In the genomic region with DNA sequence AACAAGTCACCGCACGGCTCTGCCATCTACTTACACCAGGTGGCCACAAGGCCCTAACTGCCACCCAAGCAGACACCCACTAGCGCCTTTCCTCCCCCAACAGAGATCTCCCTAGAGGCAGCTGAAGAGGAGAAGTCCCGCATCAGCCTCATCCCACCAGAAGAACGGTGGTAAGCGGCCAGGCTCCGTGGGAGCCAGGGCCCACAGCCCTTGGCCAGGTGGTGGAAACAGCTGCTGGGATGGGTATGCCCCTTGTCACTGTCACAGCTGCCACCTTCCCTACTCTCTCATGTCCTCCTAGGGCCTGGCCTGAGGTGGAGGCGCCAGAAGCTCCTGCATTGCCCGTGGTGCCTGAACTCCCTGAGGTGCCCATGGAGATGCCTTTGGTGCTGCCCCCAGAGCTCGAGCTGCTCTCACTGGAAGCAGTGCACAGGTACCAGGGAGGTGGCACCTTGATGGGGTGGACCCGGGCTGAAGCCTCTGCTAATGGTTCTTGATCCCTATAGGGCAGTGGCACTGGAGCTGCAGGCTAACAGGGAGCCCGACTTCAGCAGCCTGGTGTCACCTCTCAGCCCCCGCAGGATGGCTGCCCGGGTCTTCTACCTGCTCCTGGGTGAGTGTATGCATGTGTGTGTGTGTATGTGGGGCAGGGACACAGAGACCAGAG, we compare ENCODE assay signal across 10 cellular contexts. TPM values are rescaled to one million over a fixed set of nuclear protein-coding genes. Genes with fewer than 3 reads are reported as not detected.
DNase-seq lines count a peak whose midpoint lies in the region; ATAC-seq, FAIRE-seq and TF ChIP-seq lines count a peak whose summit lies in the region.
"Had no signal": no experiment of that assay in that cellular context is flagged by ENCODE, and none has a peak within 500 bp of the region (broad histone marks: within the 10 kb centered on the region; RNA-seq: fewer than 3 reads in every experiment).

No MANE protein-coding gene starts in this region.

- H3K27ac ChIP-seq in WERI-Rb-1 (peak overlapping the region; percentile 51), gastroesophageal sphincter (peak overlapping the region; percentile 26 to 74 (median 72)), gastrocnemius medialis (peak overlapping the region; percentile 69 to 74 (median 70)), A673 (ENCODE audit: low read depth, low read length, poor library complexity, severe bottlenecking) (no peak overlapping the region), testis (no peak overlapping the region)

- no peaks in the 10 kb centered on the region for H3K27me3 ChIP-seq in WERI-Rb-1 (ENCODE audit: insufficient read depth, low read depth, severe bottlenecking)
- no peaks in the 10 kb centered on the region for H3K27me3 ChIP-seq in gastroesophageal sphincter
- H3K27me3 ChIP-seq in gastrocnemius medialis: no peaks in the 10 kb centered on the region
- no peaks in the 10 kb centered on the region for H3K27me3 ChIP-seq in A673 (replicated peaks; ENCODE audit: insufficient read depth, low read depth, low read length, poor library complexity)
- no peaks in the 10 kb centered on the region for H3K27me3 ChIP-seq in testis

- no peak for TF ChIP-seq EP300 in gastroesophageal sphincter (IDR thresholded peaks at IDR 0.05)

- H3K4me3 ChIP-seq in WERI-Rb-1 (ENCODE audit: low read depth, low read length): no peak overlapping the region
- no peak overlapping the region for H3K4me3 ChIP-seq in gastroesophageal sphincter
- H3K4me3 ChIP-seq in gastrocnemius medialis: no peak overlapping the region
- H3K4me3 ChIP-seq in A673 (ENCODE audit: low read depth, low read length, poor library complexity, severe bottlenecking): no peak overlapping the region
- no peak overlapping the region for H3K4me3 ChIP-seq in testis

- WGBS in gastroesophageal sphincter (ENCODE audit: low coverage in 1 of 2), 2 donors: 79% methylated on average over 4 of the region's 14 CpGs; no CpG with 5 or more reads in 1 of the 2 donors
- WGBS in testis, 2 donors: 80 to 91% methylated on average over 7 to 14 of the region's 14 CpGs

- peaks cover 92% of the 10 kb centered on the region for H3K36me3 ChIP-seq in WERI-Rb-1
- peaks cover 0 to 82% of the 10 kb centered on the region in 2 donors for H3K36me3 ChIP-seq in gastroesophageal sphincter
- H3K36me3 ChIP-seq in gastrocnemius medialis: peaks cover 0 to 59% of the 10 kb centered on the region in 2 donors
- H3K36me3 ChIP-seq in A673 (ENCODE audit: insufficient read depth, low read length, poor library complexity, severe bottlenecking): peaks cover 46% of the 10 kb centered on the region
- no peaks in the 10 kb centered on the region for H3K36me3 ChIP-seq in testis (ENCODE audit: low read depth, missing control alignments)

- BruUV-seq in A673 (replicated peaks; lab: Mats Ljungman, UMichigan): no TSS peak

- FAIRE-seq in GM12891 (lab: Jason Lieb, UNC): peak; percentile 48

- TF ChIP-seq POLR2A in GM12891 (IDR thresholded peaks at IDR 0.05; ENCODE audit: low read depth, low read length) (peak; percentile 55), gastroesophageal sphincter (IDR thresholded peaks at IDR 0.05) (no peak), gastrocnemius medialis (IDR thresholded peaks at IDR 0.05) (no peak), GM18505 (IDR thresholded peaks at IDR 0.05; ENCODE audit: borderline replicate concordance, extremely low read depth, insufficient read depth, insufficient read length) (no peak), testis (IDR thresholded peaks at IDR 0.05) (no peak)

- POLR2A ChIA-PET in A673 (lab: Charles Lee; ENCODE audit: low non-redundant PET): interaction anchor here (0.5 to 0.6 kb wide), 2 partner anchors 44 to 426 kb away, joined by 3 to 4 read pairs; no protein-coding TSS in a partner anchor

- CTCF ChIA-PET in A673 (lab: Charles Lee): interaction anchor here (0.7 kb wide), 1 partner anchor 18 kb away, joined by 3 read pairs; a partner anchor contains a TSS

- H3K9me3 ChIP-seq in WERI-Rb-1 (ENCODE audit: severe bottlenecking) (no peaks in the 10 kb centered on the region), gastroesophageal sphincter (no peaks in the 10 kb centered on the region), gastrocnemius medialis (no peaks in the 10 kb centered on the region), A673 (ENCODE audit: low read depth, low read length, poor library complexity, severe bottlenecking) (no peaks in the 10 kb centered on the region), testis (no peaks in the 10 kb centered on the region)

- intact Hi-C loops in gastrocnemius medialis (cut with DNase I; ENCODE audit: low total_unique reads) (no loop called here), A673 (cut with micrococcal nuclease; ENCODE audit: unreplicated experiment) (no loop called here), testis (cut with DNase I; ENCODE audit: low total_unique reads) (no loop called here)

- in situ Hi-C loops in gastrocnemius medialis (cut with MboI; ENCODE audit: low sequenced_read_pairs in 4 of 4): no loop called here

- ATAC-seq in gastroesophageal sphincter (no peak), gastrocnemius medialis (peak in 1 of 2 donors; percentile 7), GM18505 (IDR thresholded peaks at IDR 0.05; ENCODE audit: unreplicated experiment) (no peak)

- peaks cover 0 to 14% (median 4%) of the 10 kb centered on the region in 3 donors for H3K4me1 ChIP-seq in gastroesophageal sphincter
- H3K4me1 ChIP-seq in gastrocnemius medialis: peaks cover 9 to 13% of the 10 kb centered on the region in 2 donors
- no peaks in the 10 kb centered on the region for H3K4me1 ChIP-seq in A673 (ENCODE audit: insufficient read depth, low read length, poor library complexity, severe bottlenecking)
- no peaks in the 10 kb centered on the region for H3K4me1 ChIP-seq in testis

- TF ChIP-seq CTCF in WERI-Rb-1 (IDR thresholded peaks at IDR 0.05; ENCODE audit: low read depth, low read length): no peak
- no peak for TF ChIP-seq CTCF in gastroesophageal sphincter (IDR thresholded peaks at IDR 0.05)
- TF ChIP-seq CTCF in gastrocnemius medialis (IDR thresholded peaks at IDR 0.05 in 4 of 5, conservative IDR thresholded peaks at IDR 0.05 in 1 of 5): no peak
- TF ChIP-seq CTCF in A673 (conservative IDR thresholded peaks at IDR 0.05; ENCODE audit: low read depth, low read length): no peak
- TF ChIP-seq CTCF in testis (IDR thresholded peaks at IDR 0.05): no peak

- DNase-seq in GM12891 (ENCODE audit: insufficient read length, low spot score) (no peak), WERI-Rb-1 (no peak), gastrocnemius medialis (no peak), mesenteric fat pad (ENCODE audit: low spot score) (no peak), A673 (ENCODE audit: low spot score) (no peak), testis (no peak)

TF ChIP-seq in GM12891, 5 proteins besides CTCF, POLR2A, EP300 and RAD21:
- TF ChIP-seq PAX5 (IDR thresholded peaks at IDR 0.05; ENCODE audit: insufficient read depth, low read length, severe bottlenecking): no peak
- TF ChIP-seq POLR2AphosphoS5 (IDR thresholded peaks at IDR 0.05; ENCODE audit: low read depth, low read length): peak; percentile 32
- TF ChIP-seq POU2F2 (IDR thresholded peaks at IDR 0.05; ENCODE audit: low read depth, low read length): no peak

RNA-seq across cellular contexts. Expression of a gene that starts 7.5 kb away (rescaled TPM):
- polyA plus RNA-seq in GM12891 (2012; ENCODE audit: low read depth, missing spikeins): 55.7 TPM
- 1 to 10 TPM; 1.6 to 8.2 (median 6.8) TPM for total RNA-seq in gastroesophageal sphincter
- total RNA-seq in gastrocnemius medialis: 1 to 10 TPM in 1 of 4 donors, under 1 TPM in 2, not detected in 1; 0.27 to 3.1 (median 0.82) TPM
- total RNA-seq in mesenteric fat pad: 31.5 TPM
- 5.4 and 8.4 TPM in 2 replicates for total RNA-seq in A673 (2021)
- total RNA-seq in testis: 10 to 100 TPM; 27.7 to 55.9 TPM
- 58.8 TPM for polyA plus RNA-seq in testis (ENCODE audit: insufficient read depth, low read depth, low replicate concordance)

RNA-seq across cellular contexts. Expression of a gene that starts 9.2 kb away (rescaled TPM):
- 37.2 TPM for polyA plus RNA-seq in GM12891 (2012; ENCODE audit: low read depth, missing spikeins)
- total RNA-seq in gastroesophageal sphincter (10 to 100 TPM; 16.8 to 31.6 (median 27.0) TPM), gastrocnemius medialis (10 to 100 TPM; 35.7 to 73.2 (median 55.4) TPM), mesenteric fat pad (46.3 TPM), A673 (2021) (150 and 157 TPM in 2 replicates), testis (100 to 1,000 TPM in 1 of 2 donors, 10 to 100 TPM in 1; 85.9 to 140 TPM)
- 156 TPM for polyA plus RNA-seq in testis (ENCODE audit: insufficient read depth, low read depth, low replicate concordance)

RNA-seq across cellular contexts. Expression of a gene that starts 15.8 kb away (rescaled TPM):
- 14.7 TPM for polyA plus RNA-seq in GM12891 (2012; ENCODE audit: low read depth, missing spikeins)
- total RNA-seq in gastroesophageal sphincter: 10 to 100 TPM; 34.7 to 53.3 (median 45.0) TPM
- total RNA-seq in gastrocnemius medialis: 10 to 100 TPM; 31.4 to 46.4 (median 36.7) TPM
- total RNA-seq in mesenteric fat pad: 51.0 TPM
- total RNA-seq in A673 (2021): 46.9 and 55.5 TPM in 2 replicates
- 10 to 100 TPM; 45.0 to 50.0 TPM for total RNA-seq in testis
- polyA plus RNA-seq in testis (ENCODE audit: insufficient read depth, low read depth, low replicate concordance): 53.2 TPM

RNA-seq across cellular contexts. Expression of a gene that starts 18.4 kb away (rescaled TPM):
- polyA plus RNA-seq in GM12891 (2012; ENCODE audit: low read depth, missing spikeins): 115 TPM
- total RNA-seq in gastroesophageal sphincter (10 to 100 TPM; 61.3 to 80.1 (median 68.1) TPM), gastrocnemius medialis (10 to 100 TPM in 3 of 4 donors, 1 to 10 TPM in 1; 6.5 to 36.7 (median 11.9) TPM), mesenteric fat pad (102 TPM), A673 (2021) (25.1 and 27.3 TPM in 2 replicates), testis (10 to 100 TPM; 45.7 to 56.2 TPM)
- polyA plus RNA-seq in testis (ENCODE audit: insufficient read depth, low read depth, low replicate concordance): 74.8 TPM

RNA-seq across cellular contexts. Expression of a gene that starts 26.1 kb away (rescaled TPM):
- polyA plus RNA-seq in GM12891 (2012; ENCODE audit: low read depth, missing spikeins): 2.0 TPM
- total RNA-seq in gastroesophageal sphincter (under 1 TPM in 1 of 4 donors, not detected in 3; 0.40 TPM), gastrocnemius medialis (not detected), mesenteric fat pad (not detected), A673 (2021) (0.70 and 0.75 TPM in 2 replicates), testis (10 to 100 TPM; 19.4 to 27.4 TPM)
- polyA plus RNA-seq in testis (ENCODE audit: insufficient read depth, low read depth, low replicate concordance): 78.2 TPM
- total RNA-seq: H4, M059J had no signal

Comparison
In these comparisons a context has a peak if more than half of its experiments do, and no peak if none do; other contexts are left out.
1. H3K27ac ChIP-seq: peak in WERI-Rb-1 (single experiment), gastroesophageal sphincter (4 of 4) and gastrocnemius medialis (4 of 4); none in A673 (single experiment) and testis (0 of 2).